ENCODE assay signal across 12 cellular contexts in genomic region chr3:42507252-42507651, GRCh38. TPM values are rescaled to one million over a fixed set of nuclear protein-coding genes. Genes with fewer than 3 reads are reported as not detected.
DNase-seq lines count a peak whose midpoint lies in the region; ATAC-seq and TF ChIP-seq lines count a peak whose summit lies in the region.
"Had no signal": no experiment of that assay in that cellular context is flagged by ENCODE, and none has a peak within 500 bp of the region (broad histone marks: within the 10 kb centered on the region; RNA-seq: fewer than 3 reads in every experiment).

No MANE protein-coding gene starts in this region.

- intact Hi-C loops in mucosa of descending colon (cut with DNase I, micrococcal nuclease): no loop called here

- peaks cover 0 to 1% (median under 1%) of the 10 kb centered on the region in 11 experiments; a peak in 10 of 22 replicates for H3K27me3 ChIP-seq in BLaER1 treated with 17β-estradiol and CSF1 and Interleukin-3, amounts not matched to agents 10 nM and 100 nM

- H3K9me3 ChIP-seq in BLaER1 treated with 17β-estradiol and CSF1 and Interleukin-3, amounts not matched to agents 10 nM and 100 nM (replicated peaks in 1 of 11): no peaks in the 10 kb centered on the region
- H3K9me3 ChIP-seq in mucosa of descending colon: no peaks in the 10 kb centered on the region

- no peak overlapping the region for H3K4me3 ChIP-seq in BLaER1 treated with 17β-estradiol and CSF1 and Interleukin-3, amounts not matched to agents 10 nM and 100 nM
- H3K4me3 ChIP-seq in mucosa of descending colon: no peak overlapping the region

- peak overlapping the region; percentile 8 to 94 (median 85); a peak in 21 of 22 replicates for H3K4me2 ChIP-seq in BLaER1 treated with 17β-estradiol and CSF1 and Interleukin-3, amounts not matched to agents 10 nM and 100 nM

- H3K27ac Mint-ChIP-seq in activated naive CD4-positive, alpha-beta T cell treated with anti-CD3 and anti-CD28 coated beads, Interleukin-2, amount 50 U/mL, for 24 hours: peak overlapping the region; percentile 27

- peak; percentile 58 for DNase-seq in HT-29 (ENCODE audit: low spot score)
- DNase-seq in mucosa of descending colon: peak; percentile 80 to 86 (median 82)
- no peak for DNase-seq in NOMO-1 treated with dmso at 0.1 percent for 144 hours (lab: John Stamatoyannopoulos, UW; ENCODE audit: unreplicated experiment)
- DNase-seq in amniotic stem cell (lab: John Stamatoyannopoulos, UW): no peak
- DNase-seq: NCI-H2081 treated with DMSO at 0.1 percent for 48 hours had no signal

- TF ChIP-seq CTCF in mucosa of descending colon (IDR thresholded peaks at IDR 0.05): no peak

- peaks cover 3% of the 10 kb centered on the region for H3K36me3 Mint-ChIP-seq in activated naive CD4-positive, alpha-beta T cell treated with anti-CD3 and anti-CD28 coated beads, Interleukin-2, amount 50 U/mL, for 24 hours

- H3K4me1 ChIP-seq in BLaER1 treated with 17β-estradiol and CSF1 and Interleukin-3, amounts not matched to agents 10 nM and 100 nM: peaks cover 60 to 93% (median 67%) of the 10 kb centered on the region in 10 experiments
- H3K4me1 ChIP-seq in mucosa of descending colon (ENCODE audit: low read depth): peaks cover 73% of the 10 kb centered on the region

- no peaks in the 10 kb centered on the region for H3K9me3 Mint-ChIP-seq in activated naive CD4-positive, alpha-beta T cell treated with anti-CD3 and anti-CD28 coated beads, Interleukin-2, amount 50 U/mL, for 24 hours

- H3K9ac ChIP-seq in BLaER1 treated with 17β-estradiol and CSF1 and Interleukin-3, amounts not matched to agents 10 nM and 100 nM: no peak overlapping the region

- no peak overlapping the region for H3K4me3 Mint-ChIP-seq in activated naive CD4-positive, alpha-beta T cell treated with anti-CD3 and anti-CD28 coated beads, Interleukin-2, amount 50 U/mL, for 24 hours

- H4K20me1 ChIP-seq in BLaER1 treated with 17β-estradiol and CSF1 and Interleukin-3, amounts not matched to agents 10 nM and 100 nM: peaks cover 0 to 3% (median 0%) of the 10 kb centered on the region in 11 experiments; a peak in 2 of 22 replicates

- H3K36me3 ChIP-seq in BLaER1 treated with 17β-estradiol and CSF1 and Interleukin-3, amounts not matched to agents 10 nM and 100 nM: no peaks in the 10 kb centered on the region
- H3K36me3 ChIP-seq in mucosa of descending colon (ENCODE audit: low read depth): no peaks in the 10 kb centered on the region

- no peak overlapping the region for H3K27ac ChIP-seq in BLaER1 treated with 17β-estradiol and CSF1 and Interleukin-3, amounts not matched to agents 10 nM and 100 nM
- H3K27ac ChIP-seq: HL-60 had no signal

- peak; percentile 66 for ATAC-seq in mucosa of descending colon
- ATAC-seq in GM21390 (IDR thresholded peaks at IDR 0.05; ENCODE audit: unreplicated experiment): no peak
- no peak for ATAC-seq in HG02642 (IDR thresholded peaks at IDR 0.05; ENCODE audit: poor library complexity, unreplicated experiment)
- ATAC-seq: Right ventricle myocardium inferior had no signal

- H3K27me3 Mint-ChIP-seq in activated naive CD4-positive, alpha-beta T cell treated with anti-CD3 and anti-CD28 coated beads, Interleukin-2, amount 50 U/mL, for 24 hours: no peaks in the 10 kb centered on the region

- peaks cover 80% of the 10 kb centered on the region for H3K4me1 Mint-ChIP-seq in activated naive CD4-positive, alpha-beta T cell treated with anti-CD3 and anti-CD28 coated beads, Interleukin-2, amount 50 U/mL, for 24 hours

RNA-seq across cellular contexts. Expression of gene VIPR1, which starts 4.8 kb away (rescaled TPM):
- 60.4 and 74.4 TPM in 2 replicates for total RNA-seq in HT-29 (2014; rRNA removed; shearing (Covaris generic))
- total RNA-seq in mucosa of descending colon: 100 to 1,000 TPM in 2 of 3 donors, 10 to 100 TPM in 1; 68.9 to 202 (median 148) TPM
- total RNA-seq: dermis microvascular lymphatic vessel endothelial cell had no signal

Comparison
In these comparisons a context has a peak if more than half of its experiments do, and no peak if none do; other contexts are left out.
1. DNase-seq: peak in HT-29 (single experiment) and mucosa of descending colon (3 of 3); none in NOMO-1 treated with dmso at 0.1 percent for 144 hours (single experiment) and amniotic stem cell (single experiment).